ENCODE assay signal across 10 cellular contexts in genomic region chr11:94934362-94934761, GRCh38. TPM values are rescaled to one million over a fixed set of nuclear protein-coding genes. Genes with fewer than 3 reads are reported as not detected.
DNase-seq lines count a peak whose midpoint lies in the region; ATAC-seq and TF ChIP-seq lines count a peak whose summit lies in the region.
"Had no signal": no experiment of that assay in that cellular context is flagged by ENCODE, and none has a peak within 500 bp of the region (broad histone marks: within the 10 kb centered on the region; RNA-seq: fewer than 3 reads in every experiment).

No MANE protein-coding gene starts in this region.

- no peak overlapping the region for H3K4me3 ChIP-seq in AG10803 (ENCODE audit: low read length)
- no peak overlapping the region for H3K4me3 ChIP-seq in GM23338
- no peak overlapping the region for H3K4me3 ChIP-seq in brain microvascular endothelial cell (ENCODE audit: low read depth, low read length)
- H3K4me3 ChIP-seq in mesendoderm (ENCODE audit: low read length), result no peak overlapping the region
- H3K4me3 ChIP-seq: PC-9 had no signal

- H3K56ac ChIP-seq in mesendoderm (ENCODE audit: low read length), result no peak overlapping the region

- H3K4ac ChIP-seq in mesendoderm (ENCODE audit: low read depth, low read length), result no peak overlapping the region

- H3K4me1 Mint-ChIP-seq in GM23338, result peaks cover 28% of the 10 kb centered on the region
- H3K4me1 Mint-ChIP-seq in stimulated activated effector memory CD8-positive, alpha-beta T cell treated with anti-CD3 and anti-CD28 coated beads, Interleukin-12 subunit alpha, Interleukin-12 subunit beta, amount 100 ng/mL, for 72 hours, result no peaks in the 10 kb centered on the region

- no peaks in the 10 kb centered on the region for H3K9me3 Mint-ChIP-seq in GM23338
- peaks cover 2% of the 10 kb centered on the region for H3K9me3 Mint-ChIP-seq in stimulated activated effector memory CD8-positive, alpha-beta T cell treated with anti-CD3 and anti-CD28 coated beads, Interleukin-12 subunit alpha, Interleukin-12 subunit beta, amount 100 ng/mL, for 72 hours

- TF ChIP-seq CTCF in AG10803 (conservative IDR thresholded peaks at IDR 0.05; ENCODE audit: low read length) (no peak), GM23338 (conservative IDR thresholded peaks at IDR 0.05; ENCODE audit: low read depth in 2 of 2) (no peak), brain microvascular endothelial cell (IDR thresholded peaks at IDR 0.05; ENCODE audit: low read depth, low read length, missing control alignments) (no peak)

- no peak overlapping the region for H4K5ac ChIP-seq in mesendoderm (ENCODE audit: low read length)

- no peaks in the 10 kb centered on the region for H3K9me2 ChIP-seq in GM23338 (ENCODE audit: insufficient read depth)

- in situ Hi-C loops in brain microvascular endothelial cell (cut with HindIII; ENCODE audit: low pct_ligation_motif_present, low sequenced_read_pairs), result no loop called here

- no peak overlapping the region for H3K18ac ChIP-seq in mesendoderm (ENCODE audit: low read length)

- H2BK15ac ChIP-seq in mesendoderm (replicated peaks; ENCODE audit: low read depth), result no peak overlapping the region

- H3K27me3 Mint-ChIP-seq in GM23338 (ENCODE audit: insufficient read depth, low read depth, poor library complexity), result peaks cover 3% of the 10 kb centered on the region

- H4K20me1 ChIP-seq in GM23338 (replicated peaks; ENCODE audit: insufficient read depth), result no peaks in the 10 kb centered on the region

- no peak overlapping the region for H2AFZ ChIP-seq in GM23338
- H2AFZ ChIP-seq: PC-9 had no signal

- peak; percentile 70 for DNase-seq in AG10803 (ENCODE audit: low read depth)
- DNase-seq in GM23338 (ENCODE audit: low spot score), result peak; percentile 58
- peak; percentile 75 for DNase-seq in brain microvascular endothelial cell
- DNase-seq in mesendoderm, result peak; percentile 67
- DNase-seq in HK-2 (ENCODE audit: unreplicated experiment), result no peak
- no peak for DNase-seq in putamen (ENCODE audit: low spot score)
- DNase-seq in stimulated activated effector memory CD8-positive, alpha-beta T cell treated with anti-CD3 and anti-CD28 coated beads, Interleukin-12 subunit alpha, Interleukin-12 subunit beta, amount 100 ng/mL, for 72 hours (ENCODE audit: low spot score in 2 of 2), result no peak
- DNase-seq: erythroblast, PC-9 had no signal

- H3K79me2 ChIP-seq in GM23338 (replicated peaks; ENCODE audit: insufficient read depth) (no peaks in the 10 kb centered on the region), mesendoderm (ENCODE audit: control insufficient read depth, insufficient read depth, low read length) (no peaks in the 10 kb centered on the region)

- H3K36me3 ChIP-seq in GM23338 (ENCODE audit: insufficient read depth), result no peaks in the 10 kb centered on the region
- H3K36me3 ChIP-seq in brain microvascular endothelial cell (replicated peaks), result no peaks in the 10 kb centered on the region
- H3K36me3 ChIP-seq in mesendoderm (ENCODE audit: control insufficient read depth, insufficient read depth, low read length), result no peaks in the 10 kb centered on the region

- no peak overlapping the region; the same call in 2 of the 3 replicates for H3K4me3 Mint-ChIP-seq in GM23338
- no peak overlapping the region for H3K4me3 Mint-ChIP-seq in stimulated activated effector memory CD8-positive, alpha-beta T cell treated with anti-CD3 and anti-CD28 coated beads, Interleukin-12 subunit alpha, Interleukin-12 subunit beta, amount 100 ng/mL, for 72 hours

- H3F3A ChIP-seq in GM23338 (replicated peaks; ENCODE audit: low read depth), result no peaks in the 10 kb centered on the region

- H3K79me1 ChIP-seq in mesendoderm (ENCODE audit: low read length), result no peaks in the 10 kb centered on the region

- H2AK5ac ChIP-seq in mesendoderm (ENCODE audit: low read length), result no peak overlapping the region

- H3K27ac ChIP-seq in GM23338 (ENCODE audit: low read depth) (no peak overlapping the region), brain microvascular endothelial cell (peak overlapping the region; percentile 92), mesendoderm (ENCODE audit: low read depth, low read length) (no peak overlapping the region)
- H3K27ac ChIP-seq: PC-9 had no signal

- WGBS in mesendoderm (ENCODE audit: extremely low coverage, insufficient coverage, low lambda C conversion rate), result no CpG with 5 or more reads among the region's 4 CpGs

- no peaks in the 10 kb centered on the region for H3K36me3 Mint-ChIP-seq in GM23338 (ENCODE audit: low read depth)
- no peaks in the 10 kb centered on the region for H3K36me3 Mint-ChIP-seq in stimulated activated effector memory CD8-positive, alpha-beta T cell treated with anti-CD3 and anti-CD28 coated beads, Interleukin-12 subunit alpha, Interleukin-12 subunit beta, amount 100 ng/mL, for 72 hours

- no peak overlapping the region for H3K9ac ChIP-seq in mesendoderm (ENCODE audit: low read length)

- peak; percentile 89 for ATAC-seq in GM23338
- no peak for ATAC-seq in GM21423 (IDR thresholded peaks at IDR 0.05; ENCODE audit: unreplicated experiment)
- no peak for ATAC-seq in stimulated activated effector memory CD8-positive, alpha-beta T cell treated with anti-CD3 and anti-CD28 coated beads, Interleukin-12 subunit alpha, Interleukin-12 subunit beta, amount 100 ng/mL, for 72 hours

- H2BK120ac ChIP-seq in mesendoderm (ENCODE audit: low read depth, low read length), result no peak overlapping the region

- H3K4me1 ChIP-seq in GM23338 (ENCODE audit: insufficient read depth), result peaks cover 13% of the 10 kb centered on the region
- no peaks in the 10 kb centered on the region for H3K4me1 ChIP-seq in mesendoderm (ENCODE audit: control insufficient read depth, low read depth, low read length)

- H3K23ac ChIP-seq in mesendoderm (ENCODE audit: low read length), result no peak overlapping the region

- no peak overlapping the region for H3K4me2 ChIP-seq in GM23338
- no peak overlapping the region for H3K4me2 ChIP-seq in mesendoderm (ENCODE audit: low read length)
- H3K4me2 ChIP-seq: PC-9 had no signal

- H4K8ac ChIP-seq in mesendoderm (ENCODE audit: low read depth, low read length), result no peak overlapping the region

- H2BK5ac ChIP-seq in mesendoderm (ENCODE audit: low read length), result no peak overlapping the region

- H3K27me3 ChIP-seq in GM23338 (ENCODE audit: insufficient read depth) (no peaks in the 10 kb centered on the region), brain microvascular endothelial cell (replicated peaks) (no peaks in the 10 kb centered on the region), mesendoderm (ENCODE audit: insufficient read depth, low read length, poor library complexity) (no peaks in the 10 kb centered on the region)

- H3K27ac Mint-ChIP-seq in GM23338, result no peak overlapping the region
- H3K27ac Mint-ChIP-seq in stimulated activated effector memory CD8-positive, alpha-beta T cell treated with anti-CD3 and anti-CD28 coated beads, Interleukin-12 subunit alpha, Interleukin-12 subunit beta, amount 100 ng/mL, for 72 hours, result no peak overlapping the region

TF ChIP-seq in GM23338, 12 proteins besides CTCF, POLR2A, EP300 and RAD21 (continues in another document):
- TF ChIP-seq REST (IDR thresholded peaks at IDR 0.05; ENCODE audit: unreplicated experiment), result no peak
- TF ChIP-seq, protein P1, sequence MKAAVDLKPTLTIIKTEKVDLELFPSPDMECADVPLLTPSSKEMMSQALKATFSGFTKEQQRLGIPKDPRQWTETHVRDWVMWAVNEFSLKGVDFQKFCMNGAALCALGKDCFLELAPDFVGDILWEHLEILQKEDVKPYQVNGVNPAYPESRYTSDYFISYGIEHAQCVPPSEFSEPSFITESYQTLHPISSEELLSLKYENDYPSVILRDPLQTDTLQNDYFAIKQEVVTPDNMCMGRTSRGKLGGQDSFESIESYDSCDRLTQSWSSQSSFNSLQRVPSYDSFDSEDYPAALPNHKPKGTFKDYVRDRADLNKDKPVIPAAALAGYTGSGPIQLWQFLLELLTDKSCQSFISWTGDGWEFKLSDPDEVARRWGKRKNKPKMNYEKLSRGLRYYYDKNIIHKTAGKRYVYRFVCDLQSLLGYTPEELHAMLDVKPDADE (IDR thresholded peaks at IDR 0.05), result no peak
- no peak for TF ChIP-seq EZH2 (IDR thresholded peaks at IDR 0.05; ENCODE audit: low read depth, unreplicated experiment)

RNA-seq across cellular contexts. Expression of gene CWC15, which starts 39.0 kb away (rescaled TPM):
- 28.2 and 31.9 TPM in 2 replicates for total RNA-seq in GM23338 (2014; rRNA removed; shearing (Covaris generic))
- 168 and 177 TPM in 2 replicates for polyA plus RNA-seq in GM23338 (2016; fragmentation: Nextera tagmentation; extraction: Ambion mirVana)
- polyA plus RNA-seq in mesendoderm (2013, experiment 1 of 2), result 124 TPM
- polyA plus RNA-seq in mesendoderm (2013, experiment 2 of 2), result 121 TPM

RNA-seq across cellular contexts. Expression of gene KDM4D, which starts 39.1 kb away (rescaled TPM):
- 0.94 and 2.6 TPM in 2 replicates for total RNA-seq in GM23338 (2014; rRNA removed; shearing (Covaris generic))
- polyA plus RNA-seq in GM23338 (2016; fragmentation: Nextera tagmentation; extraction: Ambion mirVana), result 0.65 and 1.4 TPM in 2 replicates
- polyA plus RNA-seq in mesendoderm (2013, experiment 1 of 2), result 1.1 TPM
- 1.1 TPM for polyA plus RNA-seq in mesendoderm (2013, experiment 2 of 2)

Comparison
In these comparisons a context has a peak if more than half of its experiments do, and no peak if none do; other contexts are left out.
1. DNase-seq: peak in AG10803 (single experiment), GM23338 (single experiment), brain microvascular endothelial cell (single experiment) and mesendoderm (single experiment); none in HK-2 (single experiment), putamen (single experiment) and stimulated activated effector memory CD8-positive, alpha-beta T cell treated with anti-CD3 and anti-CD28 coated beads, Interleukin-12 subunit alpha, Interleukin-12 subunit beta, amount 100 ng/mL, for 72 hours (0 of 2).